In the genomic region with DNA sequence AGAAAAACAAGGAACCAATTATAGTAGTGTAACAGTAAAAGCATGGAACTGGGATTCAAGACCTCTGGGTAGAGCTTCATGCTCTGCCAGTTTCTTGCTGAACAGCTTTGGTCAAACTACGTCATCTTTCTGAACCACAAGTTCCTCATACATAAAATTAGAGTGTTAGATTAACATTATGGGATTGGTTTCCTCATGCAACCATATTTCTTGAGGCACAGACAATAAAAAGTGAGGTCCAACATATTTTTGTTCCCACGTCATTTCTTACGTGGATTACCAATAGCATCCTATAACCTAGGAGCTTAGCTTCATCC, we compare ENCODE assay signal across 10 cellular contexts.
DNase-seq lines count a peak whose midpoint lies in the region; ATAC-seq, FAIRE-seq and TF ChIP-seq lines count a peak whose summit lies in the region.
"Had no signal": no experiment of that assay in that cellular context is flagged by ENCODE, and none has a peak within 500 bp of the region (broad histone marks: within the 10 kb centered on the region; RNA-seq: fewer than 3 reads in every experiment).

No MANE protein-coding gene starts in this region.

- no peak overlapping the region for H3K4me3 ChIP-seq in HL-60 (replicated peaks; ENCODE audit: insufficient read depth, low read length)
- H3K4me3 ChIP-seq: coronary artery had no signal

- TF ChIP-seq CTCF in HL-60 (IDR thresholded peaks at IDR 0.05; ENCODE audit: insufficient read depth, low read length): no peak

- DNase-seq in GM19239 (ENCODE audit: insufficient read length, low spot score) (no peak), HL-60 (ENCODE audit: low read depth in 1 of 2, low spot score in 1 of 2) (peak; percentile 1 to 32), renal cortical epithelial cell (ENCODE audit: low read depth) (peak; percentile 67), NCI-H187 (lab: John Stamatoyannopoulos, UW) (no peak), G401 (ENCODE audit: low spot score) (no peak), foreskin melanocyte (no peak)
- DNase-seq in stimulated activated CD8-positive, alpha-beta memory T cell treated with anti-CD3 and anti-CD28 coated beads, Interleukin-4, amount 100 ng/mL, for 48 hours: no peak
- DNase-seq: T-helper 9 cell had no signal

- in situ Hi-C loops in G401 (cut with HindIII; ENCODE audit: low sequenced_read_pairs): no loop called here

- no peak overlapping the region for H3K27ac ChIP-seq in HL-60 (replicated peaks)
- H3K27ac ChIP-seq: coronary artery had no signal

- H3K27me3 ChIP-seq in HL-60 (ENCODE audit: insufficient read depth, poor library complexity, severe bottlenecking): no peaks in the 10 kb centered on the region

- FAIRE-seq in GM19239 (lab: Jason Lieb, UNC): peak; percentile 45

- ATAC-seq in HG02798 (IDR thresholded peaks at IDR 0.05; ENCODE audit: poor library complexity, unreplicated experiment): peak; percentile 83

Comparison
In these comparisons a context has a peak if more than half of its experiments do, and no peak if none do; other contexts are left out.
1. DNase-seq: peak in HL-60 (2 of 2) and renal cortical epithelial cell (single experiment); none in GM19239 (single experiment), stimulated activated CD8-positive, alpha-beta memory T cell treated with anti-CD3 and anti-CD28 coated beads, Interleukin-4, amount 100 ng/mL, for 48 hours (single experiment), NCI-H187 (0 of 2), G401 (single experiment) and foreskin melanocyte (single experiment).